Comparison of ENCODE assay signal across 9 cellular contexts in genomic region chr11:13487661-13488030, GRCh38. TPM values are rescaled to one million over a fixed set of nuclear protein-coding genes. Genes with fewer than 3 reads are reported as not detected.
DNase-seq lines count a peak whose midpoint lies in the region; ATAC-seq and TF ChIP-seq lines count a peak whose summit lies in the region.
"Had no signal": no experiment of that assay in that cellular context is flagged by ENCODE, and none has a peak within 500 bp of the region (broad histone marks: within the 10 kb centered on the region; RNA-seq: fewer than 3 reads in every experiment).

No MANE protein-coding gene starts in this region.

- no peaks in the 10 kb centered on the region for H4K20me1 ChIP-seq in hepatocyte (ENCODE audit: insufficient read depth, poor library complexity, severe bottlenecking)

- no peaks in the 10 kb centered on the region for H3K27me3 ChIP-seq in hepatocyte

- no peak overlapping the region for H3K27ac ChIP-seq in hepatocyte

- no peaks in the 10 kb centered on the region for H3K9me2 ChIP-seq in hepatocyte (replicated peaks; ENCODE audit: insufficient read depth)

- no peak for DNase-seq in activated CD8-positive, alpha-beta memory T cell treated with anti-CD3 and anti-CD28 coated beads, Interleukin-2, amount 10 ng/mL, durations not matched to agents 7 days and 5 days
- no peak for DNase-seq in activated CD8-positive, alpha-beta memory T cell treated with anti-CD3 and anti-CD28 coated beads, Interleukin-2, amount 50 U/mL, for 48 hours
- DNase-seq in SK-MEL-5 (ENCODE audit: low read depth, low spot score): peak; percentile 60
- no peak for DNase-seq in hepatocyte (ENCODE audit: low spot score)
- DNase-seq in posterior cingulate gyrus: no peak
- no peak for DNase-seq in ureter (ENCODE audit: low spot score)

- H3K27me3 Mint-ChIP-seq in activated CD8-positive, alpha-beta memory T cell treated with anti-CD3 and anti-CD28 coated beads, Interleukin-2, amount 10 ng/mL, durations not matched to agents 7 days and 5 days: peaks cover 5% of the 10 kb centered on the region

- CTCF ChIA-PET in activated CD8-positive, alpha-beta memory T cell treated with anti-CD3 and anti-CD28 coated beads, Interleukin-2, amount 10 ng/mL, durations not matched to agents 7 days and 5 days (lab: Charles Lee): interaction anchor here (0.6 to 1.3 kb wide), 8 partner anchors 9 to 228 kb away, joined by 3 to 4 read pairs (median 3); partner anchors contain the start of gene BTBD10

- intact Hi-C loops in posterior cingulate gyrus (cut with DNase I): no loop called here

- no peaks in the 10 kb centered on the region for H3K9me3 ChIP-seq in hepatocyte (ENCODE audit: low read depth)

- in situ Hi-C loops in SK-MEL-5 (cut with HindIII; ENCODE audit: low pct_unique_long_range_greater_than_20kb, low sequenced_read_pairs): no loop called here

- peaks cover 5% of the 10 kb centered on the region for H3K4me1 Mint-ChIP-seq in activated CD8-positive, alpha-beta memory T cell treated with anti-CD3 and anti-CD28 coated beads, Interleukin-2, amount 10 ng/mL, durations not matched to agents 7 days and 5 days
- H3K4me1 Mint-ChIP-seq: brain had no signal

- peak; percentile 21 for TF ChIP-seq CTCF in hepatocyte (IDR thresholded peaks at IDR 0.05; ENCODE audit: poor library complexity)

- H3K27ac Mint-ChIP-seq in activated CD8-positive, alpha-beta memory T cell treated with anti-CD3 and anti-CD28 coated beads, Interleukin-2, amount 10 ng/mL, durations not matched to agents 7 days and 5 days: no peak overlapping the region
- H3K27ac Mint-ChIP-seq: brain had no signal

- H2AFZ ChIP-seq in hepatocyte: no peak overlapping the region

- H3K4me2 ChIP-seq in hepatocyte: peak overlapping the region; percentile 44

- no peaks in the 10 kb centered on the region for H3K36me3 ChIP-seq in hepatocyte (replicated peaks; ENCODE audit: insufficient read depth, low read depth)

- H3K36me3 Mint-ChIP-seq in activated CD8-positive, alpha-beta memory T cell treated with anti-CD3 and anti-CD28 coated beads, Interleukin-2, amount 10 ng/mL, durations not matched to agents 7 days and 5 days: no peaks in the 10 kb centered on the region
- H3K36me3 Mint-ChIP-seq: brain had no signal

- 69% methylated on average over 5 of the region's 5 CpGs for WGBS in hepatocyte (ENCODE audit: low lambda C conversion rate, missing lambda C conversion rate)

- H3K9me3 Mint-ChIP-seq in activated CD8-positive, alpha-beta memory T cell treated with anti-CD3 and anti-CD28 coated beads, Interleukin-2, amount 10 ng/mL, durations not matched to agents 7 days and 5 days (ENCODE audit: low read depth): peaks cover 1% of the 10 kb centered on the region

- H3K79me2 ChIP-seq in hepatocyte: no peaks in the 10 kb centered on the region

- peak; percentile 72 for ATAC-seq in activated CD8-positive, alpha-beta memory T cell treated with anti-CD3 and anti-CD28 coated beads, Interleukin-2, amount 10 ng/mL, durations not matched to agents 7 days and 5 days
- ATAC-seq in HG02981 (IDR thresholded peaks at IDR 0.05; ENCODE audit: unreplicated experiment): peak; percentile 63
- no peak for ATAC-seq in HG03342 (IDR thresholded peaks at IDR 0.05; ENCODE audit: unreplicated experiment)

- no peak overlapping the region for H3K4me3 ChIP-seq in hepatocyte

- H3K4me1 ChIP-seq in hepatocyte (ENCODE audit: insufficient read depth): no peaks in the 10 kb centered on the region

- H3K4me3 Mint-ChIP-seq in activated CD8-positive, alpha-beta memory T cell treated with anti-CD3 and anti-CD28 coated beads, Interleukin-2, amount 10 ng/mL, durations not matched to agents 7 days and 5 days: peak overlapping the region; percentile 51
- H3K4me3 Mint-ChIP-seq: brain had no signal

RNA-seq across cellular contexts. Expression of gene PTH, which starts 8.2 kb away (rescaled TPM):
- not detected for total RNA-seq in activated CD8-positive, alpha-beta memory T cell treated with anti-CD3 and anti-CD28 coated beads, Interleukin-2, amount 10 ng/mL, durations not matched to agents 7 days and 5 days
- total RNA-seq in SK-MEL-5 (2014; rRNA removed; shearing (Covaris generic)): not detected in 2 replicates
- polyA plus RNA-seq in SK-MEL-5 (2015; cell fraction: cytosol; rRNA removed): not detected in 2 replicates
- not detected in 2 replicates for polyA plus RNA-seq in SK-MEL-5 (2015; cell fraction: nucleus; rRNA removed)
- total RNA-seq in hepatocyte (1.4 TPM in 1 of 2 replicates, not detected in the other), ureter (not detected)
- polyA plus RNA-seq in hepatocyte: not detected in 2 replicates

RNA-seq across cellular contexts. Expression of gene BTBD10, which starts 24.6 kb away (rescaled TPM):
- total RNA-seq in activated CD8-positive, alpha-beta memory T cell treated with anti-CD3 and anti-CD28 coated beads, Interleukin-2, amount 10 ng/mL, durations not matched to agents 7 days and 5 days: 10 to 100 TPM; 19.5 to 23.9 TPM
- 90.9 and 101 TPM in 2 replicates for total RNA-seq in SK-MEL-5 (2014; rRNA removed; shearing (Covaris generic))
- 34.8 and 40.1 TPM in 2 replicates for polyA plus RNA-seq in SK-MEL-5 (2015; cell fraction: cytosol; rRNA removed)
- 23.4 and 27.8 TPM in 2 replicates for polyA plus RNA-seq in SK-MEL-5 (2015; cell fraction: nucleus; rRNA removed)
- total RNA-seq in hepatocyte (32.1 and 44.1 TPM in 2 replicates), ureter (42.3 TPM)
- polyA plus RNA-seq in hepatocyte: 20.8 and 21.3 TPM in 2 replicates
